ENCODE assay signal across 28 cellular contexts in the genomic region with DNA sequence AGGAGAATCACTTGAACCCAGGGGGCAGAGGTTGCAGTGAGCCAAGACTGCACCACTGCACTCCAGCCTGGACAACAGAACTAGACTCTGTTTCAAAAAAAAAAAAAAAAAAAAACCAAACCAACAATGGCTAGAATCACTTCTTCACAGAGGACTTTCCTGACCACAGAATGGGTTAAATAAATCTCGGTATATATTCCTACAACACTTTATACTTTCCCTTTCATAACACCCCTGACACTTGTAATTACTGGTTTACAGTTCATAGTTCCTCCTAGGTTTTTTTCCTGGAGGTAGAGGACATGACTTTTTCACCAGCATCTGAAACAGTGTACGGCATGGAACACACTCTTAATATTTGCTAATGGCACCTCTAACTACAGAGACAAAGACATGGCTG. TPM values are rescaled to one million over a fixed set of nuclear protein-coding genes. Genes with fewer than 3 reads are reported as not detected.
DNase-seq lines count a peak whose midpoint lies in the region; ATAC-seq, FAIRE-seq and TF ChIP-seq lines count a peak whose summit lies in the region.
"Had no signal": no experiment of that assay in that cellular context is flagged by ENCODE, and none has a peak within 500 bp of the region (broad histone marks: within the 10 kb centered on the region; RNA-seq: fewer than 3 reads in every experiment).

No MANE protein-coding gene starts in this region.

- H3K9me2 ChIP-seq in GM23338 (ENCODE audit: insufficient read depth) = no peaks in the 10 kb centered on the region

- intact Hi-C loops in dendritic cell treated with granulocyte-macrophage colony-stimulating factor and Interleukin-4, amounts not matched to agents 40 ng/mL and 50 ng/mL, for 4 days (cut with micrococcal nuclease) = no loop called here

- no peaks in the 10 kb centered on the region for H3F3A ChIP-seq in GM23338 (replicated peaks; ENCODE audit: low read depth)

- no peak for ATAC-seq in GM23338
- no peak for ATAC-seq in stimulated activated effector memory CD8-positive, alpha-beta T cell treated with anti-CD3 and anti-CD28 coated beads, Interleukin-12 subunit alpha, Interleukin-12 subunit beta, amount 100 ng/mL, for 72 hours
- ATAC-seq in esophagus mucosa = no peak
- ATAC-seq: lower lobe of right lung had no signal

- CTCF ChIA-PET in activated CD4-positive, alpha-beta memory T cell treated with anti-CD3 and anti-CD28 coated beads, Interleukin-2, amount 10 ng/mL, durations not matched to agents 7 days and 5 days (lab: Charles Lee) = no interaction called here

- peaks cover 14% of the 10 kb centered on the region; the same call in 1 of the 2 replicates for H4K20me1 ChIP-seq in GM23338 (replicated peaks; ENCODE audit: insufficient read depth)

- H3K36me3 ChIP-seq in GM06990 (ENCODE audit: control insufficient read depth, insufficient read depth, low read length) (no peaks in the 10 kb centered on the region), GM23338 (ENCODE audit: insufficient read depth) (no peaks in the 10 kb centered on the region)
- H3K36me3 ChIP-seq: breast epithelium, lower lobe of right lung, Peyer's patch, WERI-Rb-1 had no signal

- no peak for TF ChIP-seq CTCF in GM06990 (IDR thresholded peaks at IDR 0.05; ENCODE audit: insufficient read depth, low read length, poor library complexity, severe bottlenecking)
- TF ChIP-seq CTCF in GM23338 (conservative IDR thresholded peaks at IDR 0.05; ENCODE audit: low read depth in 2 of 2) = no peak

- H3K36me3 Mint-ChIP-seq in GM23338 (ENCODE audit: low read depth) = peaks cover 24% of the 10 kb centered on the region
- peaks cover 33% of the 10 kb centered on the region for H3K36me3 Mint-ChIP-seq in dendritic cell treated with granulocyte-macrophage colony-stimulating factor and Interleukin-4, amounts not matched to agents 40 ng/mL and 50 ng/mL, for 4 days (ENCODE audit: low read depth)
- H3K36me3 Mint-ChIP-seq in stimulated activated effector memory CD8-positive, alpha-beta T cell treated with anti-CD3 and anti-CD28 coated beads, Interleukin-12 subunit alpha, Interleukin-12 subunit beta, amount 100 ng/mL, for 72 hours = peaks cover 2% of the 10 kb centered on the region
- H3K36me3 Mint-ChIP-seq in activated CD4-positive, alpha-beta memory T cell treated with anti-CD3 and anti-CD28 coated beads, Interleukin-2, amount 10 ng/mL, durations not matched to agents 7 days and 5 days (ENCODE audit: low read depth) = peaks cover 37% of the 10 kb centered on the region

- H3K79me2 ChIP-seq in GM23338 (replicated peaks; ENCODE audit: insufficient read depth) = peaks cover 87% of the 10 kb centered on the region

- no peak overlapping the region for H2AFZ ChIP-seq in GM23338
- H2AFZ ChIP-seq: GM23248 had no signal

- no peak overlapping the region for H3K27ac ChIP-seq in GM23338 (ENCODE audit: low read depth)
- H3K27ac ChIP-seq: breast epithelium, GM23248, lower lobe of right lung, Peyer's patch, testis, WERI-Rb-1 had no signal

- no peak overlapping the region for H3K4me2 ChIP-seq in GM23338

- H3K27ac Mint-ChIP-seq in GM23338 = 0 out of 2 replicates have a peak overlapping the region, but pooled peaks have one; percentile 5
- peak overlapping the region; percentile 11 for H3K27ac Mint-ChIP-seq in dendritic cell treated with granulocyte-macrophage colony-stimulating factor and Interleukin-4, amounts not matched to agents 40 ng/mL and 50 ng/mL, for 4 days
- H3K27ac Mint-ChIP-seq in stimulated activated effector memory CD8-positive, alpha-beta T cell treated with anti-CD3 and anti-CD28 coated beads, Interleukin-12 subunit alpha, Interleukin-12 subunit beta, amount 100 ng/mL, for 72 hours = no peak overlapping the region
- no peak overlapping the region for H3K27ac Mint-ChIP-seq in activated CD4-positive, alpha-beta memory T cell treated with anti-CD3 and anti-CD28 coated beads, Interleukin-2, amount 10 ng/mL, durations not matched to agents 7 days and 5 days
- H3K27ac Mint-ChIP-seq: activated naive CD4-positive, alpha-beta T cell treated with anti-CD3 and anti-CD28 coated beads, Interleukin-2, amount 50 U/mL, for 24 hours; nephron had no signal

- peak; percentile 56 for FAIRE-seq in GM18507 (lab: Jason Lieb, UNC)
- FAIRE-seq: frontal cortex, G401.6 had no signal

- H3K4me3 Mint-ChIP-seq in GM23338 = no peak overlapping the region
- no peak overlapping the region for H3K4me3 Mint-ChIP-seq in dendritic cell treated with granulocyte-macrophage colony-stimulating factor and Interleukin-4, amounts not matched to agents 40 ng/mL and 50 ng/mL, for 4 days
- no peak overlapping the region for H3K4me3 Mint-ChIP-seq in stimulated activated effector memory CD8-positive, alpha-beta T cell treated with anti-CD3 and anti-CD28 coated beads, Interleukin-12 subunit alpha, Interleukin-12 subunit beta, amount 100 ng/mL, for 72 hours
- H3K4me3 Mint-ChIP-seq in activated CD4-positive, alpha-beta memory T cell treated with anti-CD3 and anti-CD28 coated beads, Interleukin-2, amount 10 ng/mL, durations not matched to agents 7 days and 5 days = no peak overlapping the region
- H3K4me3 Mint-ChIP-seq: nephron had no signal

- H3K4me1 Mint-ChIP-seq in GM23338 = 0 out of 3 replicates have a peak, but pooled peaks cover 3% of the 10 kb centered on the region
- peaks cover 24% of the 10 kb centered on the region for H3K4me1 Mint-ChIP-seq in dendritic cell treated with granulocyte-macrophage colony-stimulating factor and Interleukin-4, amounts not matched to agents 40 ng/mL and 50 ng/mL, for 4 days (ENCODE audit: low read depth)
- H3K4me1 Mint-ChIP-seq in stimulated activated effector memory CD8-positive, alpha-beta T cell treated with anti-CD3 and anti-CD28 coated beads, Interleukin-12 subunit alpha, Interleukin-12 subunit beta, amount 100 ng/mL, for 72 hours = peaks cover 17% of the 10 kb centered on the region
- H3K4me1 Mint-ChIP-seq in activated CD4-positive, alpha-beta memory T cell treated with anti-CD3 and anti-CD28 coated beads, Interleukin-2, amount 10 ng/mL, durations not matched to agents 7 days and 5 days = peaks cover 15% of the 10 kb centered on the region
- H3K4me1 Mint-ChIP-seq: nephron had no signal

- H3K9me3 Mint-ChIP-seq in GM23338 = peaks cover 14% of the 10 kb centered on the region; the same call in 2 of the 3 replicates
- H3K9me3 Mint-ChIP-seq in dendritic cell treated with granulocyte-macrophage colony-stimulating factor and Interleukin-4, amounts not matched to agents 40 ng/mL and 50 ng/mL, for 4 days = peaks cover 27% of the 10 kb centered on the region
- H3K9me3 Mint-ChIP-seq in stimulated activated effector memory CD8-positive, alpha-beta T cell treated with anti-CD3 and anti-CD28 coated beads, Interleukin-12 subunit alpha, Interleukin-12 subunit beta, amount 100 ng/mL, for 72 hours = peaks cover 13% of the 10 kb centered on the region
- H3K9me3 Mint-ChIP-seq in activated CD4-positive, alpha-beta memory T cell treated with anti-CD3 and anti-CD28 coated beads, Interleukin-2, amount 10 ng/mL, durations not matched to agents 7 days and 5 days = peaks cover 26% of the 10 kb centered on the region

- no peaks in the 10 kb centered on the region for H3K4me1 ChIP-seq in GM23338 (ENCODE audit: insufficient read depth)
- H3K4me1 ChIP-seq: breast epithelium, lower lobe of right lung, Peyer's patch, testis had no signal

- peak; percentile 13 for DNase-seq in GM06990 (ENCODE audit: extremely low read depth, insufficient read length)
- DNase-seq in GM18507 (ENCODE audit: extremely low spot score, insufficient read length, low read depth) = no peak
- no peak for DNase-seq in GM23338 (ENCODE audit: low spot score)
- DNase-seq in NCI-H524 treated with DMSO at 0.1 percent for 48 hours (lab: John Stamatoyannopoulos, UW) = no peak
- no peak for DNase-seq in stimulated activated effector memory CD8-positive, alpha-beta T cell treated with anti-CD3 and anti-CD28 coated beads, Interleukin-12 subunit alpha, Interleukin-12 subunit beta, amount 100 ng/mL, for 72 hours (ENCODE audit: low spot score in 2 of 2)
- no peak for DNase-seq in activated CD4-positive, alpha-beta memory T cell treated with anti-CD3 and anti-CD28 coated beads, Interleukin-2, amount 10 ng/mL, durations not matched to agents 7 days and 5 days
- DNase-seq: activated CD4-positive, alpha-beta T cell treated with anti-CD3 and anti-CD28 coated beads for 48 hours; anterior cingulate cortex; C1 segment of cervical spinal cord; GM23248; Karpas-422; kidney glomerular epithelial cell; lower lobe of right lung; NCI-H1436 treated with DMSO at 0.1 percent for 48 hours; NCI-H345; NCI-H774; Peyer's patch; SHP77; stimulated activated naive CD4-positive, alpha-beta T cell treated with Interleukin-2 at 50 U/mL for 16 hours; testis; WERI-Rb-1 had no signal

- POLR2A ChIA-PET in activated CD4-positive, alpha-beta memory T cell treated with anti-CD3 and anti-CD28 coated beads, Interleukin-2, amount 10 ng/mL, durations not matched to agents 7 days and 5 days (lab: Charles Lee) = interaction anchor here (1.0 kb wide), 1 partner anchor 9 kb away, joined by 3 read pairs; no protein-coding TSS in a partner anchor

- H3K4me3 ChIP-seq in GM06990 (replicated peaks; ENCODE audit: low read depth, low read length) = no peak overlapping the region
- no peak overlapping the region for H3K4me3 ChIP-seq in GM23338
- H3K4me3 ChIP-seq: breast epithelium, GM23248, lower lobe of right lung, Peyer's patch, testis had no signal

- H3K27me3 ChIP-seq in GM06990 (replicated peaks; ENCODE audit: control insufficient read depth, insufficient read depth, low read length) (no peaks in the 10 kb centered on the region), GM23338 (ENCODE audit: insufficient read depth) (no peaks in the 10 kb centered on the region)
- H3K27me3 ChIP-seq: breast epithelium, Peyer's patch, testis had no signal

- no peaks in the 10 kb centered on the region for H3K27me3 Mint-ChIP-seq in GM23338 (ENCODE audit: insufficient read depth, low read depth, poor library complexity)
- H3K27me3 Mint-ChIP-seq in dendritic cell treated with granulocyte-macrophage colony-stimulating factor and Interleukin-4, amounts not matched to agents 40 ng/mL and 50 ng/mL, for 4 days = no peaks in the 10 kb centered on the region
- no peaks in the 10 kb centered on the region for H3K27me3 Mint-ChIP-seq in activated CD4-positive, alpha-beta memory T cell treated with anti-CD3 and anti-CD28 coated beads, Interleukin-2, amount 10 ng/mL, durations not matched to agents 7 days and 5 days
- H3K27me3 Mint-ChIP-seq: activated naive CD4-positive, alpha-beta T cell treated with anti-CD3 and anti-CD28 coated beads, Interleukin-2, amount 50 U/mL, for 24 hours had no signal

RNA-seq across cellular contexts. Expression of gene ZDHHC20, which starts 31.4 kb away (rescaled TPM):
- 119 and 129 TPM in 2 replicates for total RNA-seq in GM23338 (2014; rRNA removed; shearing (Covaris generic))
- 37.7 and 41.1 TPM in 2 replicates for polyA plus RNA-seq in GM23338 (2016; fragmentation: Nextera tagmentation; extraction: Ambion mirVana)
- total RNA-seq in esophagus mucosa = 61.0 TPM
- total RNA-seq in activated CD4-positive, alpha-beta memory T cell treated with anti-CD3 and anti-CD28 coated beads, Interleukin-2, amount 10 ng/mL, durations not matched to agents 7 days and 5 days = 100 to 1,000 TPM in 1 of 2 experiments, 10 to 100 TPM in 1; 92.0 to 103 TPM

Comparison
In these comparisons a context has a peak if more than half of its experiments do, and no peak if none do; other contexts are left out.
1. H3K27ac Mint-ChIP-seq: peak in GM23338 (single experiment) and dendritic cell treated with granulocyte-macrophage colony-stimulating factor and Interleukin-4, amounts not matched to agents 40 ng/mL and 50 ng/mL, for 4 days (single experiment); none in stimulated activated effector memory CD8-positive, alpha-beta T cell treated with anti-CD3 and anti-CD28 coated beads, Interleukin-12 subunit alpha, Interleukin-12 subunit beta, amount 100 ng/mL, for 72 hours (single experiment) and activated CD4-positive, alpha-beta memory T cell treated with anti-CD3 and anti-CD28 coated beads, Interleukin-2, amount 10 ng/mL, durations not matched to agents 7 days and 5 days (single experiment).